In genomic region chr5:14595877-14596276, GRCh38 we compare ENCODE assay signal across 2 cellular contexts.
A peak's percentile ranks its signal among the peaks of the same experiment; 100 is the strongest.
TF ChIP-seq lines count a peak whose summit lies in the region.

No MANE protein-coding gene starts in this region.

TF ChIP-seq in GM12878, 131 proteins besides CTCF, POLR2A, EP300 and RAD21:
- TF ChIP-seq ETV6 (conservative IDR thresholded peaks at IDR 0.05 in 1 of 2, IDR thresholded peaks at IDR 0.05 in 1 of 2; ENCODE audit: borderline replicate concordance in 1 of 2, low read depth in 1 of 2) (no peak), SPI1 (IDR thresholded peaks at IDR 0.05; ENCODE audit: borderline replicate concordance, insufficient read depth, low read depth, low read length) (peak; percentile 10; the same call in 1 of the 2 replicates), EED (IDR thresholded peaks at IDR 0.05; ENCODE audit: low read depth) (0 out of 2 replicates have a peak, but pooled peaks have one; percentile 49), MAX (IDR thresholded peaks at IDR 0.05; ENCODE audit: low read depth, low read length) (no peak), NR2C2 (IDR thresholded peaks at IDR 0.05; ENCODE audit: borderline replicate concordance, control insufficient read depth, insufficient read length, low read depth) (no peak)
TF ChIP-seq in GM12878: peak in this region for 2.

TF ChIP-seq in SK-N-SH, 30 proteins besides CTCF, POLR2A, EP300 and RAD21:
- TF ChIP-seq FOSL2 (IDR thresholded peaks at IDR 0.05; ENCODE audit: borderline replicate concordance, low read depth) (no peak), EZH2phosphoT487 (IDR thresholded peaks at IDR 0.05; ENCODE audit: borderline replicate concordance, low read depth) (no peak), PBX3 (IDR thresholded peaks at IDR 0.05) (no peak), USF2 (IDR thresholded peaks at IDR 0.05; ENCODE audit: borderline replicate concordance, low read depth, low read length) (no peak), IRF3 (IDR thresholded peaks at IDR 0.05; ENCODE audit: low read depth, low read length) (no peak), RCOR1 (IDR thresholded peaks at IDR 0.05; ENCODE audit: low read length) (no peak)
